ENCODE assay signal across 8 cellular contexts in the genomic region with DNA sequence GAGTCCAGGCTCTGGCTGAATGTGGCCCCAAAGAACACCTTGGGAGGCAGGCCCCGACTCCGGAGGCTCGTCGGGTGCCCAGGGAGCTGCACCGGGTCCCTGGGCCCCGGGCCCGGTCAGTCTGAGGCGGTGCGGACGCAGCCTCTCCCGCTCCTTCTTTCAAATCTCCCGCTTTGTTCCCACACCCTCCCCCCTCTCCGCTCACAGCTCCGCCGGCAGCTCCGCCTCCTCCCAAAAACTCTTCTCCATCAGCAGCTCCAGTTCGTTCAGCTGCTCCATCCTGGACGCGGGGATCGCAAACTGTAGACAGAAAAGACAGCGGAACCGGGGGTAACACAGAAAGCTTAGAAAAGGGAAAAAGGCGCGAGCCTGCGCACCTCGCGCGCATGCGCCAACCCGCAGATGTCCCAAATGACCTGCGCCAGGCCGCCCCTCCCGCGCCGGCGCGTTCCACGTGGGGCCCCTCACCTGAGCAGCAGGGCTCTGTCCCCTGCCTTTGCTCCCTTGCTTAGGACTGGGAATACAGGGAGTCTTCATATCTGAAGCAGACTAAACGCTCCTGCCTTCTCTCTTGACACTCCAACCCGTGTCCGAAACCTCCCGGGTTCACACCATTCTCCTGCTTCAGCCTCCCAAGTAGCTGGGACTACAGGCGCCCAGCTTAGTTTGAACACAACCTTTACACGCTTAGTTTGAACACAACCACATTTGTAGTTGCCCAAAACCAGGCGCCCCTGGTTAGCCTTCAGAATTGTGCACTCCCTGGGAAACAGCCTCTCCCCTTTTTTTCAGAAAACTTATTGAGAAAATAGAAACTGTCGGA. TPM values are rescaled to one million over a fixed set of nuclear protein-coding genes. Genes with fewer than 3 reads are reported as not detected.
DNase-seq lines count a peak whose midpoint lies in the region; ATAC-seq, FAIRE-seq and TF ChIP-seq lines count a peak whose summit lies in the region.

A gene with protein sequence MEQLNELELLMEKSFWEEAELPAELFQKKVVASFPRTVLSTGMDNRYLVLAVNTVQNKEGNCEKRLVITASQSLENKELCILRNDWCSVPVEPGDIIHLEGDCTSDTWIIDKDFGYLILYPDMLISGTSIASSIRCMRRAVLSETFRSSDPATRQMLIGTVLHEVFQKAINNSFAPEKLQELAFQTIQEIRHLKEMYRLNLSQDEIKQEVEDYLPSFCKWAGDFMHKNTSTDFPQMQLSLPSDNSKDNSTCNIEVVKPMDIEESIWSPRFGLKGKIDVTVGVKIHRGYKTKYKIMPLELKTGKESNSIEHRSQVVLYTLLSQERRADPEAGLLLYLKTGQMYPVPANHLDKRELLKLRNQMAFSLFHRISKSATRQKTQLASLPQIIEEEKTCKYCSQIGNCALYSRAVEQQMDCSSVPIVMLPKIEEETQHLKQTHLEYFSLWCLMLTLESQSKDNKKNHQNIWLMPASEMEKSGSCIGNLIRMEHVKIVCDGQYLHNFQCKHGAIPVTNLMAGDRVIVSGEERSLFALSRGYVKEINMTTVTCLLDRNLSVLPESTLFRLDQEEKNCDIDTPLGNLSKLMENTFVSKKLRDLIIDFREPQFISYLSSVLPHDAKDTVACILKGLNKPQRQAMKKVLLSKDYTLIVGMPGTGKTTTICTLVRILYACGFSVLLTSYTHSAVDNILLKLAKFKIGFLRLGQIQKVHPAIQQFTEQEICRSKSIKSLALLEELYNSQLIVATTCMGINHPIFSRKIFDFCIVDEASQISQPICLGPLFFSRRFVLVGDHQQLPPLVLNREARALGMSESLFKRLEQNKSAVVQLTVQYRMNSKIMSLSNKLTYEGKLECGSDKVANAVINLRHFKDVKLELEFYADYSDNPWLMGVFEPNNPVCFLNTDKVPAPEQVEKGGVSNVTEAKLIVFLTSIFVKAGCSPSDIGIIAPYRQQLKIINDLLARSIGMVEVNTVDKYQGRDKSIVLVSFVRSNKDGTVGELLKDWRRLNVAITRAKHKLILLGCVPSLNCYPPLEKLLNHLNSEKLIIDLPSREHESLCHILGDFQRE (minus strand): TSS at position 388 of the 823 bp plus-strand sequence. CDS start 109 bp downstream, at position 279.

- no peaks in the 10 kb centered on the region for H3K9me1 ChIP-seq in keratinocyte (ENCODE audit: control insufficient read depth, extremely low read depth, insufficient read depth, low read length)

- no peaks in the 10 kb centered on the region for H3K9me3 ChIP-seq in keratinocyte (ENCODE audit: control insufficient read depth, low read depth, low read length)

- dilution Hi-C loops in keratinocyte (cut with MboI; ENCODE audit: extremely low pct_ligation_motif_present, low sequenced_read_pairs) = no loop called here

- peak within 1 kb of the TSS; percentile 65 for H3K27ac ChIP-seq in keratinocyte (ENCODE audit: control insufficient read depth, insufficient read depth, low read length)

- H3K4me1 Mint-ChIP-seq in central memory CD8-positive, alpha-beta T cell = peaks cover 20% of the 10 kb centered on the region

- FAIRE-seq in keratinocyte (lab: Jason Lieb, UNC) = no peak

- no peaks in the 10 kb centered on the region for H3K27me3 Mint-ChIP-seq in central memory CD8-positive, alpha-beta T cell

- H3K9me3 Mint-ChIP-seq in central memory CD8-positive, alpha-beta T cell = no peaks in the 10 kb centered on the region

- H3K4me3 Mint-ChIP-seq in central memory CD8-positive, alpha-beta T cell = peak within 1 kb of the TSS; percentile 93

- DNase-seq in AG10803 (ENCODE audit: low read depth) (peak; percentile 38), NCI-H226 (peak; percentile 59), keratinocyte (ENCODE audit: low read depth, low spot score) (peak; percentile 4)
- DNase-seq in central memory CD8-positive, alpha-beta T cell (ENCODE audit: low spot score in 2 of 2) = peak; percentile 40 to 53
- DNase-seq in stimulated activated CD4-positive, alpha-beta T cell treated with anti-CD3 and anti-CD28 coated beads, Interleukin-15, amount 100 ng/mL, for 24 hours = peak; percentile 90

- H3K4me2 ChIP-seq in keratinocyte (ENCODE audit: control insufficient read depth, extremely low read depth, insufficient read depth, low read depth, low read length) = peak within 1 kb of the TSS; percentile 94

- TF ChIP-seq CTCF in AG10803 (conservative IDR thresholded peaks at IDR 0.05; ENCODE audit: low read length) (no peak), keratinocyte (optimal IDR thresholded peaks at IDR 0.05 in 1 of 3, IDR thresholded peaks at IDR 0.05 in 1 of 3, conservative IDR thresholded peaks at IDR 0.05 in 1 of 3; ENCODE audit: extremely low read depth in 1 of 3, insufficient read depth in 2 of 3, low read length in 3 of 3) (no peak)

- no peaks in the 10 kb centered on the region for H3K27me3 ChIP-seq in keratinocyte (ENCODE audit: control insufficient read depth, extremely low read depth, insufficient read depth, low read length)

- H3K36me3 ChIP-seq in keratinocyte (ENCODE audit: control insufficient read depth in 2 of 2, extremely low read depth in 1 of 2, insufficient read depth in 2 of 2, low read length in 2 of 2) = peaks cover 0 to 6% of the 10 kb centered on the region in 2 experiments

- no peaks in the 10 kb centered on the region for H4K20me1 ChIP-seq in keratinocyte (ENCODE audit: control insufficient read depth, extremely low read depth, insufficient read depth, low read length)

- H3K36me3 Mint-ChIP-seq in central memory CD8-positive, alpha-beta T cell (ENCODE audit: insufficient read depth) = peaks cover 4% of the 10 kb centered on the region

- peaks cover 18% of the 10 kb centered on the region for H3K4me1 ChIP-seq in keratinocyte (ENCODE audit: control insufficient read depth, extremely low read depth, insufficient read depth, low read length)

- peak within 1 kb of the TSS; percentile 86 for H3K4me3 ChIP-seq in AG10803 (ENCODE audit: low read length)
- peak within 1 kb of the TSS; percentile 56 to 79 (median 76) for H3K4me3 ChIP-seq in keratinocyte (ENCODE audit: control insufficient read depth in 2 of 3, extremely low read depth in 1 of 3, insufficient read depth in 2 of 3, low read depth in 1 of 3, low read length in 3 of 3)

- peak within 1 kb of the TSS; percentile 80 for H3K9ac ChIP-seq in keratinocyte (ENCODE audit: control insufficient read depth, extremely low read depth, insufficient read depth, low read length)

- ATAC-seq in GM18909 (IDR thresholded peaks at IDR 0.05; ENCODE audit: poor library complexity, unreplicated experiment) (peak; percentile 90), HG03139 (IDR thresholded peaks at IDR 0.05; ENCODE audit: unreplicated experiment) (peak; percentile 82)
- ATAC-seq in activated CD4-positive, CD25-positive, alpha-beta regulatory T cell treated with anti-CD3 and anti-CD28 coated beads, Interleukin-2, amount 50 U/mL, for 24 hours = peak; percentile 83 to 84
- peak; percentile 70 for ATAC-seq in central memory CD8-positive, alpha-beta T cell (replicated peaks; ENCODE audit: extremely low read depth, poor library complexity, severe bottlenecking)

- peak within 1 kb of the TSS; percentile 96 for H2AFZ ChIP-seq in keratinocyte (ENCODE audit: control insufficient read depth, low read length)

- peaks cover 16% of the 10 kb centered on the region for H3K79me2 ChIP-seq in keratinocyte (ENCODE audit: control insufficient read depth, insufficient read depth, low read length)

- H3K27ac Mint-ChIP-seq in central memory CD8-positive, alpha-beta T cell (ENCODE audit: low read depth) = peak within 1 kb of the TSS; percentile 68

RNA-seq across cellular contexts. Expression of the gene that starts here (rescaled TPM):
- 2.6 to 7.6 TPM (median 3.5 TPM) in 3 replicates for polyA plus RNA-seq in keratinocyte
- polyA plus RNA-seq in keratinocyte (2011; ENCODE audit: low read depth) = 2.2 TPM
- polyA plus RNA-seq in keratinocyte (2011; cell fraction: cytosol; rRNA removed) = 1.4 and 2.3 TPM in 2 replicates
- polyA plus RNA-seq in keratinocyte (2011; cell fraction: nucleus; rRNA removed) = 8.5 and 12.0 TPM in 2 replicates
- polyA plus RNA-seq in keratinocyte (2012; ENCODE audit: low replicate concordance) = 2.6 and 3.4 TPM in 2 replicates
- 0.10 to 7.8 TPM (median 3.5 TPM) in 3 replicates for polyA minus RNA-seq in keratinocyte
- polyA minus RNA-seq in keratinocyte (2011; cell fraction: cytosol; rRNA and poly(A)+ RNA removed) = 1.3 TPM
- 2.3 and 4.7 TPM in 2 replicates for polyA minus RNA-seq in keratinocyte (2011; cell fraction: nucleus; rRNA and poly(A)+ RNA removed)

Comparison
In these comparisons a context has a peak if more than half of its experiments do, and no peak if none do; other contexts are left out.
1. Peak in every context shown above with its lines: DNase-seq, ATAC-seq, H3K4me3 ChIP-seq and H3K27ac ChIP-seq.
2. DNase-seq: peak in every context shown above with its lines; median percentile 90 in stimulated activated CD4-positive, alpha-beta T cell treated with anti-CD3 and anti-CD28 coated beads, Interleukin-15, amount 100 ng/mL, for 24 hours; 59 in NCI-H226; 46 in central memory CD8-positive, alpha-beta T cell; 38 in AG10803; 4 in keratinocyte.